ENCODE assay signal across 21 cellular contexts in genomic region chr16:86229866-86230656, GRCh38.
"Had no signal": no experiment of that assay in that cellular context is flagged by ENCODE, and none has a peak within 500 bp of the region (broad histone marks: within the 10 kb centered on the region; RNA-seq: fewer than 3 reads in every experiment).

No MANE protein-coding gene starts in this region.

- H3K4me3 ChIP-seq: esophagus muscularis mucosa, pancreas, psoas muscle, tibial nerve had no signal

- H3K36me3 ChIP-seq: esophagus muscularis mucosa, pancreas, tibial nerve had no signal

- H3K27ac ChIP-seq: esophagus muscularis mucosa, pancreas, psoas muscle, tibial nerve, VCaP had no signal

- ATAC-seq: left cardiac atrium, psoas muscle had no signal

- H3K27me3 ChIP-seq: esophagus muscularis mucosa, pancreas had no signal

- DNase-seq: activated CD4-positive, alpha-beta T cell treated with anti-CD3 and anti-CD28 coated beads for 4 hours; activated CD4-positive, alpha-beta T cell treated with anti-CD3 and anti-CD28 coated beads, Interleukin-2, amount 50 U/mL, for 4 hours; activated gamma-delta T cell treated with Interleukin-2 at 50 U/mL for 16 hours; activated naive CD4-positive, alpha-beta T cell treated with anti-CD3 and anti-CD28 coated beads, Interleukin-2, amount 50 U/mL, for 16 hours; activated T-cell treated with anti-CD3 and anti-CD28 coated beads, Interleukin-2, amount 50 U/mL, for 1 hour; amniotic stem cell; central memory CD4-positive, alpha-beta T cell; foreskin melanocyte; left cardiac atrium; mammary epithelial cell; naive B cell; nucleus accumbens; psoas muscle; stimulated activated CD4-positive, alpha-beta T cell treated with anti-CD3 and anti-CD28 coated beads, Interleukin-2, amount 100 ng/mL, for 48 hours; stimulated activated naive CD4-positive, alpha-beta T cell treated with Interleukin-2 at 50 U/mL for 16 hours; SW 1271; T-helper 9 cell had no signal

- H3K4me1 ChIP-seq: esophagus muscularis mucosa, pancreas, psoas muscle, tibial nerve had no signal

- H3K9me3 ChIP-seq: esophagus muscularis mucosa, pancreas, psoas muscle, tibial nerve had no signal
